In the genomic region with DNA sequence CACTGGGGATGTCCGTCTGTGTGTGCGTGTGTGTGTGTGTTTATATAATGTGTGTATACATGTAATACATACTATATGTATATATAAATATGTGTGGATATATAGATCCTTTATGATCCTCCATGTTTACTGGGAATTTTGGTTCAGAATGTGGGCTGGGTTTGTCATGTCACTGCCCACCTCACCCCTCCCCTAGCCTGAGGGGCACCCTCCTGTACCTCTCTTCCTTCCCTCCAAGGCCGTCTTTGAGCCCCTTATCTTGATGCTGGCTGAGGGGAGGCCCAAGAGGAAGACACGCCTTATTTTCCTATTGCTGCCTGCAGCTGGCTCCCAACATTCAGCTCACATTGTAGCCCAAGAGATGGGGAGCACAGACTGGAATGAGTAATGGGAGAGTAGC, we compare ENCODE assay signal across 2 cellular contexts.
TF ChIP-seq lines count a peak whose summit lies in the region.

No MANE protein-coding gene starts in this region.

TF ChIP-seq in SK-N-SH, 30 proteins besides CTCF, POLR2A, EP300 and RAD21 (continued from another document):
- TF ChIP-seq MXI1 (IDR thresholded peaks at IDR 0.05; ENCODE audit: low read depth, low read length): no peak
- TF ChIP-seq CHD2 (IDR thresholded peaks at IDR 0.05; ENCODE audit: low read length, partially characterized antibody): no peak
- no peak for TF ChIP-seq RCOR1 (IDR thresholded peaks at IDR 0.05; ENCODE audit: low read length)
- TF ChIP-seq NFIC (IDR thresholded peaks at IDR 0.05; ENCODE audit: borderline replicate concordance): no peak
- TF ChIP-seq SIN3A (IDR thresholded peaks at IDR 0.05; ENCODE audit: borderline replicate concordance, low read depth, low read length): no peak
- TF ChIP-seq, protein P1, sequence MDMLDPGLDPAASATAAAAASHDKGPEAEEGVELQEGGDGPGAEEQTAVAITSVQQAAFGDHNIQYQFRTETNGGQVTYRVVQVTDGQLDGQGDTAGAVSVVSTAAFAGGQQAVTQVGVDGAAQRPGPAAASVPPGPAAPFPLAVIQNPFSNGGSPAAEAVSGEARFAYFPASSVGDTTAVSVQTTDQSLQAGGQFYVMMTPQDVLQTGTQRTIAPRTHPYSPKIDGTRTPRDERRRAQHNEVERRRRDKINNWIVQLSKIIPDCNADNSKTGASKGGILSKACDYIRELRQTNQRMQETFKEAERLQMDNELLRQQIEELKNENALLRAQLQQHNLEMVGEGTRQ (IDR thresholded peaks at IDR 0.05; ENCODE audit: borderline replicate concordance, low read depth, low read length): no peak

TF ChIP-seq in SK-N-SH treated with all-trans-retinoic acid at 6 μM for 48 hours, 23 proteins besides CTCF, POLR2A, EP300 and RAD21 (continued from another document):
- TF ChIP-seq ZC3H10 (CRISPR knock-in tag; IDR thresholded peaks at IDR 0.05) (no peak), OSR1 (CRISPR knock-in tag; IDR thresholded peaks at IDR 0.05) (no peak), ISL1 (CRISPR knock-in tag; IDR thresholded peaks at IDR 0.05) (no peak), BACH2 (CRISPR knock-in tag; IDR thresholded peaks at IDR 0.05; ENCODE audit: borderline replicate concordance) (no peak), ZFP3 (CRISPR knock-in tag; IDR thresholded peaks at IDR 0.05) (no peak), ARNTL (CRISPR knock-in tag; IDR thresholded peaks at IDR 0.05; ENCODE audit: borderline replicate concordance, low read depth) (no peak)
